ENCODE assay signal across 19 cellular contexts in the genomic region with DNA sequence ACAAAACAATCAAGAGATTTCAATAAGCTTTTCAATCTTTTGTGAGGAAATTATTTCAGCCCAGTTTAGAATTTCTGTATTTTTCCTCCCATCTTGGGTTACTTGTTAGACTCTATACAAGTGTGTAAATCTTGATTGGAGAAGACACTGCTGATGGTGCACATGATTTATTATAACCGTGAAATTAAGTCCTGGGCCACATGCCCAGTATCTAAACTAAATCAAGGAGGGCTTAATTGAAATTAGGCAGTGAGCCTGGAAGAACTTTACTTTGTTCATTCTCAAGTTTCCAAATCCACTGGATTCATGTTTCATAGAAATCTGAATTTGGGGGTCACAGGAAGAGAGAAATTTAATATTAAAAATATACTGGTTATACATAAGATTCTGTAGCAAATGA.
"Had no signal": no experiment of that assay in that cellular context is flagged by ENCODE, and none has a peak within 500 bp of the region (broad histone marks: within the 10 kb centered on the region; RNA-seq: fewer than 3 reads in every experiment).

No MANE protein-coding gene starts in this region.

- H3K27ac Mint-ChIP-seq: activated B cell treated with CpG ODN at 0.5 μM for 24 hours; activated CD8-positive, alpha-beta T cell treated with anti-CD3 and anti-CD28 coated beads, Interleukin-2, amount 10 ng/mL, durations not matched to agents 7 days and 5 days; activated naive CD8-positive, alpha-beta T cell treated with anti-CD3 and anti-CD28 coated beads, Interleukin-2, amount 10 ng/mL, durations not matched to agents 7 days and 5 days; natural killer cell treated with Interleukin-12 subunit alpha and Interleukin-12 subunit beta and Interleukin-15 and Interleukin-18, amount 100 ng/mL, for 72 hours; stimulated activated naive B cell treated with anti-CD40 and anti-IgM and Interleukin-4, amounts not matched to agents 10 μg/mL and 1 μg/mL and 100 μg/mL, for 72 hours; T-helper 2 cell treated with Interferon-gamma antibody and Interleukin-4, amounts not matched to agents 5 μg/mL and 100 μg/mL, for 36 hours had no signal

- H3K36me3 ChIP-seq: right atrium auricular region, tibial nerve, vagina had no signal

- H3K9me3 ChIP-seq: right atrium auricular region, tibial nerve, vagina had no signal

- H3K27ac ChIP-seq: epithelial cell of prostate, right atrium auricular region, tibial nerve, vagina had no signal

- H3K4me3 Mint-ChIP-seq: activated B cell treated with CpG ODN at 0.5 μM for 24 hours; activated CD8-positive, alpha-beta T cell treated with anti-CD3 and anti-CD28 coated beads, Interleukin-2, amount 10 ng/mL, durations not matched to agents 7 days and 5 days; activated naive CD8-positive, alpha-beta T cell treated with anti-CD3 and anti-CD28 coated beads, Interleukin-2, amount 10 ng/mL, durations not matched to agents 7 days and 5 days; natural killer cell treated with Interleukin-12 subunit alpha and Interleukin-12 subunit beta and Interleukin-15 and Interleukin-18, amount 100 ng/mL, for 72 hours; stimulated activated naive B cell treated with anti-CD40 and anti-IgM and Interleukin-4, amounts not matched to agents 10 μg/mL and 1 μg/mL and 100 μg/mL, for 72 hours; T-helper 2 cell treated with Interferon-gamma antibody and Interleukin-4, amounts not matched to agents 5 μg/mL and 100 μg/mL, for 36 hours had no signal

- H3K4me3 ChIP-seq: right atrium auricular region, tibial nerve, vagina had no signal

- H3K9me3 Mint-ChIP-seq: activated B cell treated with CpG ODN at 0.5 μM for 24 hours; activated naive CD8-positive, alpha-beta T cell treated with anti-CD3 and anti-CD28 coated beads, Interleukin-2, amount 10 ng/mL, durations not matched to agents 7 days and 5 days; natural killer cell treated with Interleukin-12 subunit alpha and Interleukin-12 subunit beta and Interleukin-15 and Interleukin-18, amount 100 ng/mL, for 72 hours; stimulated activated naive B cell treated with anti-CD40 and anti-IgM and Interleukin-4, amounts not matched to agents 10 μg/mL and 1 μg/mL and 100 μg/mL, for 72 hours; T-helper 2 cell treated with Interferon-gamma antibody and Interleukin-4, amounts not matched to agents 5 μg/mL and 100 μg/mL, for 36 hours had no signal

- ATAC-seq: activated CD8-positive, alpha-beta T cell treated with anti-CD3 and anti-CD28 coated beads, Interleukin-2, amount 10 ng/mL, durations not matched to agents 7 days and 5 days; left ventricle myocardium superior; natural killer cell treated with Interleukin-12 subunit alpha and Interleukin-12 subunit beta and Interleukin-15 and Interleukin-18, amount 100 ng/mL, for 72 hours; stimulated activated naive B cell treated with anti-CD40 and anti-IgM and Interleukin-4, amounts not matched to agents 10 μg/mL and 1 μg/mL and 100 μg/mL, for 72 hours had no signal

- H3K27me3 ChIP-seq: right atrium auricular region, tibial nerve, vagina had no signal

- H3K4me1 Mint-ChIP-seq: activated B cell treated with CpG ODN at 0.5 μM for 24 hours; activated naive CD8-positive, alpha-beta T cell treated with anti-CD3 and anti-CD28 coated beads, Interleukin-2, amount 10 ng/mL, durations not matched to agents 7 days and 5 days; stimulated activated naive B cell treated with anti-CD40 and anti-IgM and Interleukin-4, amounts not matched to agents 10 μg/mL and 1 μg/mL and 100 μg/mL, for 72 hours had no signal

- DNase-seq: activated B cell treated with CpG ODN at 0.5 μM for 24 hours; activated CD4-positive, alpha-beta T cell treated with anti-CD3 and anti-CD28 coated beads for 48 hours; activated CD8-positive, alpha-beta memory T cell treated with anti-CD3 and anti-CD28 coated beads, Interleukin-2, amount 50 U/mL, for 48 hours; activated CD8-positive, alpha-beta T cell treated with anti-CD3 and anti-CD28 coated beads, Interleukin-2, amount 10 ng/mL, durations not matched to agents 7 days and 5 days; activated gamma-delta T cell treated with Interleukin-2 at 50 U/mL for 16 hours; activated naive CD8-positive, alpha-beta T cell treated with anti-CD3 and anti-CD28 coated beads, Interleukin-2, amount 10 ng/mL, durations not matched to agents 7 days and 5 days; dermis blood vessel endothelial cell; hypothalamus; left ventricle myocardium superior; mesenchymal stem cell; occipital lobe; stimulated activated CD4-positive, alpha-beta T cell treated with anti-CD3 and anti-CD28 coated beads, Interleukin-2, amount 100 ng/mL, for 48 hours; stimulated activated naive B cell treated with anti-CD40 and anti-IgM and Interleukin-4, amounts not matched to agents 10 μg/mL and 1 μg/mL and 100 μg/mL, for 72 hours had no signal

- H3K36me3 Mint-ChIP-seq: activated naive CD8-positive, alpha-beta T cell treated with anti-CD3 and anti-CD28 coated beads, Interleukin-2, amount 10 ng/mL, durations not matched to agents 7 days and 5 days; natural killer cell treated with Interleukin-12 subunit alpha and Interleukin-12 subunit beta and Interleukin-15 and Interleukin-18, amount 100 ng/mL, for 72 hours; stimulated activated naive B cell treated with anti-CD40 and anti-IgM and Interleukin-4, amounts not matched to agents 10 μg/mL and 1 μg/mL and 100 μg/mL, for 72 hours had no signal

- H3K4me1 ChIP-seq: tibial nerve had no signal
